Comparison of ENCODE assay signal across 16 cellular contexts in genomic region chr17:65496801-65497200, GRCh38.
DNase-seq lines count a peak whose midpoint lies in the region; ATAC-seq and TF ChIP-seq lines count a peak whose summit lies in the region.
"Had no signal": no experiment of that assay in that cellular context is flagged by ENCODE, and none has a peak within 500 bp of the region (broad histone marks: within the 10 kb centered on the region; RNA-seq: fewer than 3 reads in every experiment).

No MANE protein-coding gene starts in this region.

- no peak for TF ChIP-seq CTCF in neural crest cell (conservative IDR thresholded peaks at IDR 0.05)

- ATAC-seq in HG02610 (IDR thresholded peaks at IDR 0.05; ENCODE audit: unreplicated experiment) = no peak
- ATAC-seq in activated naive CD8-positive, alpha-beta T cell treated with anti-CD3 and anti-CD28 coated beads, Interleukin-2, amount 50 U/mL, for 24 hours = no peak
- ATAC-seq: CD8-positive, alpha-beta T cell had no signal

- DNase-seq in activated effector memory CD4-positive, alpha-beta T cell treated with anti-CD3 and anti-CD28 coated beads, Interleukin-2, amount 50 U/mL, for 16 hours = peak; percentile 48
- no peak for DNase-seq in activated effector memory CD4-positive, alpha-beta T cell treated with Interleukin-2 at 50 U/mL for 16 hours
- peak; percentile 17 for DNase-seq in D341Med (ENCODE audit: low spot score)
- no peak for DNase-seq in neural crest cell (ENCODE audit: low read depth, low spot score)
- DNase-seq in activated naive CD8-positive, alpha-beta T cell treated with anti-CD3 and anti-CD28 coated beads, Interleukin-2, amount 50 U/mL, for 24 hours = no peak
- DNase-seq: Caco-2; CD4-positive, CD25-positive, alpha-beta regulatory T cell; CD8-positive, alpha-beta T cell; DMS53; DMS79 treated with DMSO at 0.1 percent for 48 hours; GF-D8; GOT3; H7; HCEC 1CT had no signal

- H3K9me3 Mint-ChIP-seq in neural crest cell = no peaks in the 10 kb centered on the region
- no peaks in the 10 kb centered on the region for H3K9me3 Mint-ChIP-seq in activated naive CD8-positive, alpha-beta T cell treated with anti-CD3 and anti-CD28 coated beads, Interleukin-2, amount 50 U/mL, for 24 hours
- H3K9me3 Mint-ChIP-seq: CD8-positive, alpha-beta T cell had no signal

- H3K4me3 Mint-ChIP-seq in neural crest cell = no peak overlapping the region
- no peak overlapping the region for H3K4me3 Mint-ChIP-seq in activated naive CD8-positive, alpha-beta T cell treated with anti-CD3 and anti-CD28 coated beads, Interleukin-2, amount 50 U/mL, for 24 hours
- H3K4me3 Mint-ChIP-seq: B cell; CD4-positive, CD25-positive, alpha-beta regulatory T cell; CD8-positive, alpha-beta T cell had no signal

- no peaks in the 10 kb centered on the region for H3K27me3 Mint-ChIP-seq in neural crest cell (ENCODE audit: low read depth)
- peaks cover 13% of the 10 kb centered on the region for H3K27me3 Mint-ChIP-seq in activated naive CD8-positive, alpha-beta T cell treated with anti-CD3 and anti-CD28 coated beads, Interleukin-2, amount 50 U/mL, for 24 hours

- H3K27ac Mint-ChIP-seq in neural crest cell (ENCODE audit: unreplicated experiment) = peak overlapping the region; percentile 62
- H3K27ac Mint-ChIP-seq in activated naive CD8-positive, alpha-beta T cell treated with anti-CD3 and anti-CD28 coated beads, Interleukin-2, amount 50 U/mL, for 24 hours = no peak overlapping the region
- H3K27ac Mint-ChIP-seq: B cell; CD8-positive, alpha-beta T cell had no signal

- peaks cover 54% of the 10 kb centered on the region for H3K4me1 Mint-ChIP-seq in neural crest cell
- peaks cover 10% of the 10 kb centered on the region for H3K4me1 Mint-ChIP-seq in activated naive CD8-positive, alpha-beta T cell treated with anti-CD3 and anti-CD28 coated beads, Interleukin-2, amount 50 U/mL, for 24 hours
- H3K4me1 Mint-ChIP-seq: B cell had no signal

- H3K36me3 Mint-ChIP-seq in neural crest cell (ENCODE audit: low read depth) = no peaks in the 10 kb centered on the region
- no peaks in the 10 kb centered on the region for H3K36me3 Mint-ChIP-seq in activated naive CD8-positive, alpha-beta T cell treated with anti-CD3 and anti-CD28 coated beads, Interleukin-2, amount 50 U/mL, for 24 hours (ENCODE audit: low read depth)
- H3K36me3 Mint-ChIP-seq: CD4-positive, CD25-positive, alpha-beta regulatory T cell; CD8-positive, alpha-beta T cell had no signal

Comparison
In these comparisons a context has a peak if more than half of its experiments do, and no peak if none do; other contexts are left out.
1. DNase-seq: peak in activated effector memory CD4-positive, alpha-beta T cell treated with anti-CD3 and anti-CD28 coated beads, Interleukin-2, amount 50 U/mL, for 16 hours (single experiment) and D341Med (single experiment); none in activated effector memory CD4-positive, alpha-beta T cell treated with Interleukin-2 at 50 U/mL for 16 hours (single experiment), neural crest cell (single experiment) and activated naive CD8-positive, alpha-beta T cell treated with anti-CD3 and anti-CD28 coated beads, Interleukin-2, amount 50 U/mL, for 24 hours (single experiment).